In the genomic region with DNA sequence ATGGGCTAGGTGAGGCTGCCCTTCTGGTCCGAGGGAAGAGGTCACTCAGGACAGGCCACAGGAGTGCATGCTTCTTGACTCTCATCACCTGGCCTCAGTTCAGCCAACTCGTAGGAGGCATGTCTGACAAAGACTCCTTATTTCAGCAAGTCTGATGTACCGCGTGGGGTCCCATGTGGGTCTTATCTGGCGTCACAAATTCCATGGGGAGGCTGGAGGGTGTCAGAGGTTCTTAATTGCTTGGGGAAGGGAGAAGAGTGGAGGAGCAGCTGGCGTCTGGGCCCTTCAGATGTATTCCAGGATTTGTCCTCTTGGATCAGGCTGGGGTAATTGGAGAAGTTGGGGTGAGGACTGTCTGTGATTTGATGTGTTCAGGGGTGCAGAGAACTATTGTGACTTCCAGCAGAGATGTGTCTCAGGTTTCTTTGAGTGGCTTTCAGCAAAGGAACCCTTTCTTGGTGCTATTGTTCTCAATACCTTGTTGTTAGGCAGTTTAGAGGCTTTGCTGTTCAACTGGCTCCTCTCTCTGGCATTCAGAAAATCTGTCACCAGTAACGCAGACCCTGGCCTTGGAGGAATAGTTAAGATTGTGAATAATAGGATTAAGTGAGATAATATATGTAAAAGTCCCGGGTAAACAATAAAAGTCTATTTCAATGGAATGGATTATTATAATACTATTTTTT, we compare ENCODE assay signal across 17 cellular contexts.
A peak's percentile ranks its signal among the peaks of the same experiment; 100 is the strongest.
DNase-seq lines count a peak whose midpoint lies in the region; ATAC-seq, FAIRE-seq and TF ChIP-seq lines count a peak whose summit lies in the region.
"Had no signal": no experiment of that assay in that cellular context is flagged by ENCODE, and none has a peak within 500 bp of the region (broad histone marks: within the 10 kb centered on the region; RNA-seq: fewer than 3 reads in every experiment).

No MANE protein-coding gene starts in this region.

- H2BK5ac ChIP-seq in H1 (ENCODE audit: low read depth, low read length) = no peak overlapping the region

- H3K23me2 ChIP-seq in H1 (ENCODE audit: low read depth, low read length) = no peaks in the 10 kb centered on the region

- H3K56ac ChIP-seq in H1 (replicated peaks; ENCODE audit: insufficient read length, low read depth, low read length) = no peak overlapping the region

- peaks cover 44% of the 10 kb centered on the region for H3K36me3 Mint-ChIP-seq in activated naive CD4-positive, alpha-beta T cell treated with anti-CD3 and anti-CD28 coated beads, Interleukin-2, amount 10 ng/mL, durations not matched to agents 7 days and 5 days
- peaks cover 23% of the 10 kb centered on the region for H3K36me3 Mint-ChIP-seq in stimulated activated memory B cell treated with anti-CD40 and anti-IgM and Interleukin-4, amounts not matched to agents 10 μg/mL and 1 μg/mL and 100 μg/mL, for 72 hours

- no peak overlapping the region for H2BK20ac ChIP-seq in H1 (ENCODE audit: low read length)

- DNase-seq in activated naive CD4-positive, alpha-beta T cell treated with anti-CD3 and anti-CD28 coated beads, Interleukin-2, amount 10 ng/mL, durations not matched to agents 7 days and 5 days = no peak
- DNase-seq in activated naive CD4-positive, alpha-beta T cell treated with anti-CD3 and anti-CD28 coated beads, Interleukin-2, amount 50 U/mL, for 16 hours = no peak
- DNase-seq in NCI-H524 (lab: John Stamatoyannopoulos, UW) (peak; percentile 99), H1 (ENCODE audit: low read depth in 1 of 2, low spot score in 2 of 2) (no peak), T1000 (lab: John Stamatoyannopoulos, UW) (no peak), SHP77 (lab: John Stamatoyannopoulos, UW) (no peak), superior temporal gyrus (ENCODE audit: extremely low spot score) (no peak)
- DNase-seq: DMS79, islet precursor cell, KG1, NCI-H1436 treated with DMSO at 0.1 percent for 48 hours, NCI-H510A treated with DMSO at 0.1 percent for 48 hours, Peyer's patch, posterior cingulate gyrus, small intestine had no signal

- no peak overlapping the region for H3K4me2 ChIP-seq in H1 (ENCODE audit: insufficient read depth in 1 of 2, low read depth in 2 of 2, low read length in 2 of 2)

- no peak for ATAC-seq in stimulated activated memory B cell treated with anti-CD40 and anti-IgM and Interleukin-4, amounts not matched to agents 10 μg/mL and 1 μg/mL and 100 μg/mL, for 72 hours

- no peak for FAIRE-seq in H1 (lab: Jason Lieb, UNC)
- FAIRE-seq: small intestine had no signal

- H3K4me1 ChIP-seq in H1 (replicated peaks in 1 of 4; ENCODE audit: control insufficient read depth in 3 of 4, insufficient read depth in 4 of 4, low read length in 3 of 4) = peaks cover 0 to 5% (median 4%) of the 10 kb centered on the region in 4 experiments; a peak in 3 of 7 replicates

- CTCF ChIA-PET in activated naive CD4-positive, alpha-beta T cell treated with anti-CD3 and anti-CD28 coated beads, Interleukin-2, amount 10 ng/mL, durations not matched to agents 7 days and 5 days (lab: Charles Lee) = no interaction called here
- CTCF ChIA-PET in H1 (lab: Charles Lee; ENCODE audit: partially characterized antibody) = interaction anchor here (0.9 to 2.6 kb wide), 4 partner anchors 26 to 56 kb away, joined by 3 to 10 read pairs (median 4); no protein-coding TSS in a partner anchor

- H3K18ac ChIP-seq in H1 (ENCODE audit: extremely low read depth, low read length) = no peak overlapping the region

- no peak overlapping the region for H3K9ac ChIP-seq in H1 (replicated peaks in 1 of 4; ENCODE audit: extremely low read depth in 1 of 4, low read depth in 3 of 4, low read length in 3 of 4)

- H3K79me1 ChIP-seq in H1 (ENCODE audit: low read depth, low read length) = 0 out of 2 replicates have a peak, but pooled peaks cover 2% of the 10 kb centered on the region

- no peaks in the 10 kb centered on the region for H3K27me3 Mint-ChIP-seq in activated naive CD4-positive, alpha-beta T cell treated with anti-CD3 and anti-CD28 coated beads, Interleukin-2, amount 10 ng/mL, durations not matched to agents 7 days and 5 days
- no peaks in the 10 kb centered on the region for H3K27me3 Mint-ChIP-seq in stimulated activated memory B cell treated with anti-CD40 and anti-IgM and Interleukin-4, amounts not matched to agents 10 μg/mL and 1 μg/mL and 100 μg/mL, for 72 hours

- no peak overlapping the region for H3K27ac ChIP-seq in H1 (ENCODE audit: low read depth, low read length)

- H2BK15ac ChIP-seq in H1 (ENCODE audit: low read length) = no peak overlapping the region

- no peak overlapping the region for H2BK12ac ChIP-seq in H1 (ENCODE audit: low read depth, low read length)

- peaks cover 11% of the 10 kb centered on the region for H3K9me3 Mint-ChIP-seq in activated naive CD4-positive, alpha-beta T cell treated with anti-CD3 and anti-CD28 coated beads, Interleukin-2, amount 10 ng/mL, durations not matched to agents 7 days and 5 days
- H3K9me3 Mint-ChIP-seq in stimulated activated memory B cell treated with anti-CD40 and anti-IgM and Interleukin-4, amounts not matched to agents 10 μg/mL and 1 μg/mL and 100 μg/mL, for 72 hours = no peaks in the 10 kb centered on the region
- H3K9me3 Mint-ChIP-seq: mesothelial cell of epicardium had no signal

- peaks cover 95% of the 10 kb centered on the region for H3K4me1 Mint-ChIP-seq in activated naive CD4-positive, alpha-beta T cell treated with anti-CD3 and anti-CD28 coated beads, Interleukin-2, amount 10 ng/mL, durations not matched to agents 7 days and 5 days
- H3K4me1 Mint-ChIP-seq in stimulated activated memory B cell treated with anti-CD40 and anti-IgM and Interleukin-4, amounts not matched to agents 10 μg/mL and 1 μg/mL and 100 μg/mL, for 72 hours = peaks cover 98% of the 10 kb centered on the region

- H3K23ac ChIP-seq in H1 (ENCODE audit: insufficient read length) = no peak overlapping the region

- TF ChIP-seq EP300 in H1 (IDR thresholded peaks at IDR 0.05; ENCODE audit: borderline replicate concordance in 1 of 2, low read depth in 2 of 2, low read length in 2 of 2) = no peak

- no peak overlapping the region for H2BK120ac ChIP-seq in H1 (replicated peaks; ENCODE audit: low read depth, low read length)

- H4K20me1 ChIP-seq in H1 (replicated peaks in 1 of 2; ENCODE audit: control insufficient read depth in 1 of 2, insufficient read depth in 2 of 2, low read length in 2 of 2) = peaks cover 0 to 1% of the 10 kb centered on the region in 2 experiments

- 82% methylated on average over 8 of the region's 8 CpGs; no CpG with 5 or more reads in 1 of the 2 experiments for WGBS in H1 (ENCODE audit: extremely low coverage in 1 of 2, insufficient coverage in 1 of 2, insufficient read length in 1 of 2, insufficient replicate concordance in 2 of 2, low coverage in 1 of 2, low lambda C conversion rate in 2 of 2, missing lambda C conversion rate in 1 of 2), 2 experiments

- TF ChIP-seq POLR2A in H1 (IDR thresholded peaks at IDR 0.05; ENCODE audit: control extremely low read depth in 1 of 2, low read depth in 2 of 2, low read length in 2 of 2) = no peak

- no peak overlapping the region for H3K14ac ChIP-seq in H1 (ENCODE audit: insufficient read length)

- H3K36me3 ChIP-seq in H1 (ENCODE audit: control insufficient read depth in 2 of 4, insufficient read depth in 4 of 4, low read length in 3 of 4) = no peaks in the 10 kb centered on the region; a peak in 1 of 8 replicates
- H3K36me3 ChIP-seq: Peyer's patch had no signal

- H3K27ac Mint-ChIP-seq in activated naive CD4-positive, alpha-beta T cell treated with anti-CD3 and anti-CD28 coated beads, Interleukin-2, amount 10 ng/mL, durations not matched to agents 7 days and 5 days = peak overlapping the region; percentile 66
- peak overlapping the region; percentile 94 for H3K27ac Mint-ChIP-seq in stimulated activated memory B cell treated with anti-CD40 and anti-IgM and Interleukin-4, amounts not matched to agents 10 μg/mL and 1 μg/mL and 100 μg/mL, for 72 hours

- POLR2A ChIA-PET in H1 (lab: Charles Lee; ENCODE audit: partially characterized antibody) = no interaction called here

- H3K4me3 Mint-ChIP-seq in activated naive CD4-positive, alpha-beta T cell treated with anti-CD3 and anti-CD28 coated beads, Interleukin-2, amount 10 ng/mL, durations not matched to agents 7 days and 5 days = no peak overlapping the region
- H3K4me3 Mint-ChIP-seq in stimulated activated memory B cell treated with anti-CD40 and anti-IgM and Interleukin-4, amounts not matched to agents 10 μg/mL and 1 μg/mL and 100 μg/mL, for 72 hours = no peak overlapping the region
- H3K4me3 Mint-ChIP-seq: mesothelial cell of epicardium had no signal

- TF ChIP-seq CTCF in H1 (IDR thresholded peaks at IDR 0.05; ENCODE audit: control extremely low read depth in 1 of 3, insufficient read depth in 1 of 3, low read depth in 1 of 3, low read length in 3 of 3) = no peak

- H3K4ac ChIP-seq in H1 (replicated peaks; ENCODE audit: insufficient read length, low read depth, low read length) = no peak overlapping the region

- H3K9me3 ChIP-seq in H1 (ENCODE audit: insufficient read depth in 2 of 2, low read depth in 1 of 2, low read length in 1 of 2) = no peaks in the 10 kb centered on the region
- H3K9me3 ChIP-seq: Peyer's patch had no signal

- TF ChIP-seq RAD21 in H1 (IDR thresholded peaks at IDR 0.05 in 1 of 2, conservative IDR thresholded peaks at IDR 0.05 in 1 of 2; ENCODE audit: low read depth in 2 of 2, low read length in 2 of 2) = no peak

- H4K91ac ChIP-seq in H1 (replicated peaks; ENCODE audit: insufficient read length, low read length) = no peak overlapping the region

- no peak overlapping the region for H2AFZ ChIP-seq in H1 (ENCODE audit: low read length)

- no peaks in the 10 kb centered on the region for H3K27me3 ChIP-seq in H1 (replicated peaks in 1 of 4; ENCODE audit: control insufficient read depth in 3 of 4, extremely low read depth in 1 of 4, insufficient read depth in 3 of 4, low read length in 3 of 4)
- H3K27me3 ChIP-seq: Peyer's patch had no signal

- no peak overlapping the region for H3K4me3 ChIP-seq in H1 (ENCODE audit: extremely low read depth in 1 of 4, insufficient read depth in 2 of 4, low read depth in 3 of 4, low read length in 4 of 4)
- H3K4me3 ChIP-seq: Peyer's patch had no signal

- H2AK5ac ChIP-seq in H1 (ENCODE audit: low read depth, low read length) = no peak overlapping the region

- no peak overlapping the region for H4K8ac ChIP-seq in H1 (ENCODE audit: extremely low read depth, insufficient read depth, low read length)

- H3K79me2 ChIP-seq in H1 (ENCODE audit: control insufficient read depth in 1 of 2, insufficient read depth in 2 of 2, low read length in 2 of 2) = no peaks in the 10 kb centered on the region

- no peak overlapping the region for H4K5ac ChIP-seq in H1 (ENCODE audit: insufficient read length, low read depth, low read length)

TF ChIP-seq in H1, 55 proteins besides CTCF, POLR2A, EP300 and RAD21:
- TF ChIP-seq RFX5 (IDR thresholded peaks at IDR 0.05; ENCODE audit: borderline replicate concordance, low read depth, low read length) (peak; percentile 55; the same call in 1 of the 2 replicates), YY1 (IDR thresholded peaks at IDR 0.05; ENCODE audit: low read depth, low read length) (no peak)

Comparison
In these comparisons a context has a peak if more than half of its experiments do, and no peak if none do; other contexts are left out.
1. DNase-seq: peak in NCI-H524 (2 of 2); none in activated naive CD4-positive, alpha-beta T cell treated with anti-CD3 and anti-CD28 coated beads, Interleukin-2, amount 10 ng/mL, durations not matched to agents 7 days and 5 days (single experiment), activated naive CD4-positive, alpha-beta T cell treated with anti-CD3 and anti-CD28 coated beads, Interleukin-2, amount 50 U/mL, for 16 hours (single experiment), H1 (0 of 2), T1000 (single experiment), SHP77 (0 of 2) and superior temporal gyrus (single experiment).